In genomic region chr4:100582146-100582545, GRCh38 we compare ENCODE assay signal across 19 cellular contexts.
"Had no signal": no experiment of that assay in that cellular context is flagged by ENCODE, and none has a peak within 500 bp of the region (broad histone marks: within the 10 kb centered on the region; RNA-seq: fewer than 3 reads in every experiment).

No MANE protein-coding gene starts in this region.

- H3K27ac ChIP-seq: brain microvascular endothelial cell, coronary artery, foreskin keratinocyte, prostate gland, right lobe of liver, tibial nerve, vagina had no signal

- H3K4me1 ChIP-seq: prostate gland, right lobe of liver, tibial nerve, vagina had no signal

- H3K4me3 ChIP-seq: coronary artery, prostate gland, right lobe of liver, tibial nerve, vagina had no signal

- H3K27me3 ChIP-seq: brain microvascular endothelial cell, foreskin keratinocyte, right lobe of liver, tibial nerve, vagina had no signal

- ATAC-seq: activated CD8-positive, alpha-beta T cell treated with anti-CD3 and anti-CD28 coated beads for 36 hours; activated naive CD4-positive, alpha-beta T cell treated with anti-CD3 and anti-CD28 coated beads, Interleukin-2, amount 50 U/mL, for 72 hours; right lobe of liver had no signal

- H3K9me3 ChIP-seq: prostate gland, right lobe of liver, tibial nerve, vagina had no signal

- DNase-seq: activated B cell treated with CpG ODN at 0.5 μM for 24 hours; activated CD4-positive, alpha-beta T cell treated with anti-CD3 and anti-CD28 coated beads for 48 hours; activated effector memory CD4-positive, alpha-beta T cell treated with anti-CD3 and anti-CD28 coated beads, Interleukin-2, amount 50 U/mL, for 16 hours; activated T-cell treated with anti-CD3 and anti-CD28 coated beads, Interleukin-2, amount 50 U/mL, for 48 hours; brain microvascular endothelial cell; effector CD8-positive, alpha-beta T cell; foreskin keratinocyte; head of caudate nucleus; kidney glomerular epithelial cell; mesendoderm; right lobe of liver; stimulated activated CD4-positive, alpha-beta T cell treated with anti-CD3 and anti-CD28 coated beads, Interleukin-12 subunit alpha, Interleukin-12 subunit beta, amount 100 ng/mL, for 4 hours; T-helper 2 cell had no signal

- H3K36me3 ChIP-seq: brain microvascular endothelial cell, prostate gland, right lobe of liver, tibial nerve, vagina had no signal
